Comparison of ENCODE assay signal across 8 cellular contexts in genomic region chr4:132227349-132228165, GRCh38.
DNase-seq lines count a peak whose midpoint lies in the region; ATAC-seq and TF ChIP-seq lines count a peak whose summit lies in the region.

No MANE protein-coding gene starts in this region.

- H3K36me3 ChIP-seq in A673 (ENCODE audit: insufficient read depth, low read length, poor library complexity, severe bottlenecking) (no peaks in the 10 kb centered on the region), PC-9 (ENCODE audit: low read depth) (no peaks in the 10 kb centered on the region)

- TF ChIP-seq CTCF in A673 (conservative IDR thresholded peaks at IDR 0.05; ENCODE audit: low read depth, low read length): peak; percentile 61
- TF ChIP-seq CTCF in PC-9 (conservative IDR thresholded peaks at IDR 0.05): peak; percentile 74

- no peaks in the 10 kb centered on the region for H3F3A ChIP-seq in PC-9 (ENCODE audit: insufficient read depth, low read depth)

- no peak overlapping the region for H3K4me3 Mint-ChIP-seq in activated T-cell treated with anti-CD3 and anti-CD28 coated beads, Interleukin-2, amount 50 U/mL, for 4 hours

- peak; percentile 89 for ATAC-seq in GM18511 (IDR thresholded peaks at IDR 0.05; ENCODE audit: unreplicated experiment)
- no peak for ATAC-seq in activated T-cell treated with anti-CD3 and anti-CD28 coated beads, Interleukin-2, amount 50 U/mL, for 4 hours

- peaks cover 16% of the 10 kb centered on the region for H3K9me3 Mint-ChIP-seq in activated T-cell treated with anti-CD3 and anti-CD28 coated beads, Interleukin-2, amount 50 U/mL, for 4 hours

- H3K4me2 ChIP-seq in PC-9: peak overlapping the region; percentile 64

- BruUV-seq in A673 (replicated peaks; lab: Mats Ljungman, UMichigan) (no TSS peak), PC-9 (replicated peaks; lab: Mats Ljungman, UMichigan) (no TSS peak)

- peak overlapping the region; percentile 26 for H3K4me3 ChIP-seq in A673 (ENCODE audit: low read depth, low read length, poor library complexity, severe bottlenecking)
- peak overlapping the region; percentile 52; the same call in 1 of the 2 replicates for H3K4me3 ChIP-seq in PC-9

- no peaks in the 10 kb centered on the region for H3K36me3 Mint-ChIP-seq in activated T-cell treated with anti-CD3 and anti-CD28 coated beads, Interleukin-2, amount 50 U/mL, for 4 hours (ENCODE audit: insufficient read depth)

- no peak overlapping the region for H2AFZ ChIP-seq in PC-9

- CTCF ChIA-PET in A673 (lab: Charles Lee): no interaction called here
- CTCF ChIA-PET in PC-9 (lab: Charles Lee): no interaction called here

- H3K79me2 ChIP-seq in PC-9 (ENCODE audit: low read depth): no peaks in the 10 kb centered on the region

- H3K9me3 ChIP-seq in A673 (ENCODE audit: low read depth, low read length, poor library complexity, severe bottlenecking) (no peaks in the 10 kb centered on the region), PC-9 (ENCODE audit: insufficient read depth, low read depth) (no peaks in the 10 kb centered on the region)

- H3K9me2 ChIP-seq in PC-9 (ENCODE audit: insufficient read depth): no peaks in the 10 kb centered on the region

- H3K27me3 ChIP-seq in A673 (replicated peaks; ENCODE audit: insufficient read depth, low read depth, low read length, poor library complexity): no peaks in the 10 kb centered on the region
- no peaks in the 10 kb centered on the region for H3K27me3 ChIP-seq in PC-9 (ENCODE audit: insufficient read depth, low read depth)

- H3K4me1 ChIP-seq in A673 (ENCODE audit: insufficient read depth, low read length, poor library complexity, severe bottlenecking) (no peaks in the 10 kb centered on the region), PC-9 (replicated peaks; ENCODE audit: insufficient read depth) (no peaks in the 10 kb centered on the region)

- H3K27ac ChIP-seq in A673 (ENCODE audit: low read depth, low read length, poor library complexity, severe bottlenecking): no peak overlapping the region
- no peak overlapping the region for H3K27ac ChIP-seq in PC-9

- no peaks in the 10 kb centered on the region for H4K20me1 ChIP-seq in PC-9 (ENCODE audit: insufficient read depth)

- peak; percentile 60 for DNase-seq in A673 (ENCODE audit: low spot score)
- DNase-seq in PC-9: peak in 1 of 2 experiments; percentile 44
- DNase-seq in fibroblast of the conjunctiva (ENCODE audit: low read depth): peak; percentile 1
- DNase-seq in stimulated activated naive CD4-positive, alpha-beta T cell (lab: John Stamatoyannopoulos, UW): no peak
- no peak for DNase-seq in head of caudate nucleus
- DNase-seq in activated T-cell treated with anti-CD3 and anti-CD28 coated beads, Interleukin-2, amount 50 U/mL, for 4 hours: no peak
- DNase-seq in NCI-H187 treated with DMSO at 0.1 percent for 48 hours (lab: John Stamatoyannopoulos, UW): no peak

- no peaks in the 10 kb centered on the region for H3K4me1 Mint-ChIP-seq in activated T-cell treated with anti-CD3 and anti-CD28 coated beads, Interleukin-2, amount 50 U/mL, for 4 hours (ENCODE audit: low read depth)

- intact Hi-C loops in A673 (cut with micrococcal nuclease; ENCODE audit: unreplicated experiment): loop anchor here (5.0 kb wide), 1 partner anchor 1135 kb away; no protein-coding TSS in a partner anchor
- intact Hi-C loops in PC-9 (cut with micrococcal nuclease; ENCODE audit: unreplicated experiment): loop anchor here (5.0 kb wide), 1 partner anchor 1135 kb away; no protein-coding TSS in a partner anchor
- intact Hi-C loops in head of caudate nucleus (cut with DNase I): no loop called here

- POLR2A ChIA-PET in A673 (lab: Charles Lee; ENCODE audit: low non-redundant PET) (no interaction called here), PC-9 (lab: Charles Lee; ENCODE audit: unreplicated experiment) (no interaction called here)

- no peaks in the 10 kb centered on the region for H3K27me3 Mint-ChIP-seq in activated T-cell treated with anti-CD3 and anti-CD28 coated beads, Interleukin-2, amount 50 U/mL, for 4 hours (ENCODE audit: low read depth)

Comparison
In these comparisons a context has a peak if more than half of its experiments do, and no peak if none do; other contexts are left out.
1. DNase-seq: peak in A673 (single experiment) and fibroblast of the conjunctiva (single experiment); none in stimulated activated naive CD4-positive, alpha-beta T cell (0 of 6), head of caudate nucleus (0 of 42), activated T-cell treated with anti-CD3 and anti-CD28 coated beads, Interleukin-2, amount 50 U/mL, for 4 hours (single experiment) and NCI-H187 treated with DMSO at 0.1 percent for 48 hours (single experiment).